ENCODE assay signal across 13 cellular contexts in the genomic region with DNA sequence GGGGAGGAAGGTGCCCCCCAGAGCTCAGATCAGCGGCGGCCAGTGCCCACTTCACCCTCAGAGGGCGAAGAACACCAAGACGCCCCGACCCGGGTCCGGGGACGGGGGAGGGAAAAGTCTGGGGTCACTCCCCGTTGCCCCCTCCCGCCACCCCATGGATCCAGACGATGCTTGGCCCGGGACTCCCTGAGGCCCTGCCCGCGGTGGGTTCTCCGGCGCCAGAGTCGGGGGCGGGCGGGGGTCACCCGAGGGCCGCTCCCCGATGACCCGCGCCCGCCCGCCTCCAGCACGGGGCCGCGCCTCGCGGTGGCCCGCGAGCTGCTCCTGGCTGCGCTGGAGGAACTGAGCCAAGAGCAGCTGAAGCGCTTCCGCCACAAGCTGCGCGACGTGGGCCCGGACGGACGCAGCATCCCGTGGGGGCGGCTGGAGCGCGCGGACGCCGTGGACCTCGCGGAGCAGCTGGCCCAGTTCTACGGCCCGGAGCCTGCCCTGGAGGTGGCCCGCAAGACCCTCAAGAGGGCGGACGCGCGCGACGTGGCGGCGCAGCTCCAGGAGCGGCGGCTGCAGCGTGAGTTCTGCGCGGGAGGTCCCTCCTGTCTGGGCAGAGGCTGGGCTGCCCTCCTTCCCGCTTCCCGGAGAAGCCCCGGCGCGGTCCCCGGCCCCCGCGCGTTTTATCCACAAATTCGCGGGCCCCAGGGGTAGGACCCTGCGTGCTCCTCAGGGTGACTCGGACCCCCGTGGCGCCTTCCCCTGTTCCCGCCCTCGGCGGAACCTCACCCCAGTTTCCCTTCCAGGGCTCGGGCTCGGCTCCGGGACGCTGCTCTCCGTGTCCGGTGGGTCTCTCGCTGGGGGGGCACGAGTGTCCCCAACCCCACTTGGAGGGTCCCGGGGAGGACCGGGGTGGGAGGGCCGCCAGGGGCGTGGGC. TPM values are rescaled to one million over a fixed set of nuclear protein-coding genes. Genes with fewer than 3 reads are reported as not detected.
DNase-seq lines count a peak whose midpoint lies in the region; ATAC-seq, FAIRE-seq and TF ChIP-seq lines count a peak whose summit lies in the region.
"Had no signal": no experiment of that assay in that cellular context is flagged by ENCODE, and none has a peak within 500 bp of the region (broad histone marks: within the 10 kb centered on the region; RNA-seq: fewer than 3 reads in every experiment).

No MANE protein-coding gene starts in this region.

- no peak for TF ChIP-seq RAD21 in H1 (IDR thresholded peaks at IDR 0.05 in 1 of 2, conservative IDR thresholded peaks at IDR 0.05 in 1 of 2; ENCODE audit: low read depth in 2 of 2, low read length in 2 of 2)

- H3K27ac ChIP-seq in CD4-positive, CD25-positive, alpha-beta regulatory T cell (ENCODE audit: insufficient read depth, low read length, poor library complexity, severe bottlenecking), result no peak overlapping the region
- peak overlapping the region; percentile 73 to 96 (median 86) for H3K27ac ChIP-seq in Peyer's patch
- H3K27ac ChIP-seq in H1 (ENCODE audit: low read depth, low read length), result no peak overlapping the region
- peak overlapping the region; percentile 86 for H3K27ac ChIP-seq in neutrophil

- no peaks in the 10 kb centered on the region for H3K23me2 ChIP-seq in H1 (ENCODE audit: low read depth, low read length)

- peaks cover 0 to 1% (median 0%) of the 10 kb centered on the region in 7 donors for H3K9me3 Mint-ChIP-seq in CD4-positive, CD25-positive, alpha-beta regulatory T cell

- H3K4ac ChIP-seq in H1 (replicated peaks; ENCODE audit: insufficient read length, low read depth, low read length), result no peak overlapping the region

- no peak overlapping the region for H2BK12ac ChIP-seq in H1 (ENCODE audit: low read depth, low read length)

- peaks cover 14% of the 10 kb centered on the region for H3K36me3 Mint-ChIP-seq in CD4-positive, CD25-positive, alpha-beta regulatory T cell

- no peak for DNase-seq in CD4-positive, CD25-positive, alpha-beta regulatory T cell
- peak in 2 of 3 donors; percentile 66 to 69 for DNase-seq in Peyer's patch
- no peak for DNase-seq in H1 (ENCODE audit: low read depth in 1 of 2, low spot score in 2 of 2)
- DNase-seq in HTR-8/SVneo (ENCODE audit: insufficient read length, low spot score), result no peak
- no peak for DNase-seq in H54 (ENCODE audit: insufficient read length, low spot score)
- no peak for DNase-seq in NCI-H1436 (lab: John Stamatoyannopoulos, UW)
- DNase-seq: cortex of kidney; DMS79; Karpas-422; NK-92 treated with Interleukin-12 subunit alpha and Interleukin-12 subunit beta, amount 100 ng/mL, for 24 hours had no signal

- peak in 1 of 2 donors; percentile 29 for ATAC-seq in CD4-positive, CD25-positive, alpha-beta regulatory T cell (ENCODE audit: low read depth in 2 of 2)
- no peak for ATAC-seq in GM21381 (IDR thresholded peaks at IDR 0.05; ENCODE audit: unreplicated experiment)

- peaks cover 16% of the 10 kb centered on the region for H3K27me3 ChIP-seq in CD4-positive, CD25-positive, alpha-beta regulatory T cell (ENCODE audit: control insufficient read depth, insufficient read depth, low read length)
- H3K27me3 ChIP-seq in Peyer's patch (peaks cover 0 to 12% of the 10 kb centered on the region in 2 donors), H1 (replicated peaks in 1 of 4; ENCODE audit: control insufficient read depth in 3 of 4, extremely low read depth in 1 of 4, insufficient read depth in 3 of 4, low read length in 3 of 4) (peaks cover 0 to 3% (median 1%) of the 10 kb centered on the region in 4 experiments; a peak in 2 of 7 replicates), neutrophil (peaks cover 76% of the 10 kb centered on the region)

- POLR2A ChIA-PET in H1 (lab: Charles Lee; ENCODE audit: partially characterized antibody), result interaction anchor here (0.6 to 1.9 kb wide), 9 partner anchors 8 to 89 kb away, joined by 3 to 6 read pairs (median 4); a partner anchor contains a TSS

- peak overlapping the region in 1 of 2 experiments; percentile 19; a peak in 1 of 4 replicates for H3K4me2 ChIP-seq in H1 (ENCODE audit: insufficient read depth in 1 of 2, low read depth in 2 of 2, low read length in 2 of 2)

- H4K8ac ChIP-seq in H1 (ENCODE audit: extremely low read depth, insufficient read depth, low read length), result peak overlapping the region; percentile 92

- H2BK5ac ChIP-seq in H1 (ENCODE audit: low read depth, low read length), result no peak overlapping the region

- TF ChIP-seq CTCF in Peyer's patch (IDR thresholded peaks at IDR 0.05) (no peak), H1 (IDR thresholded peaks at IDR 0.05; ENCODE audit: control extremely low read depth in 1 of 3, insufficient read depth in 1 of 3, low read depth in 1 of 3, low read length in 3 of 3) (no peak), neutrophil (IDR thresholded peaks at IDR 0.05) (no peak)

- H3K4me3 ChIP-seq in CD4-positive, CD25-positive, alpha-beta regulatory T cell (ENCODE audit: low read depth, low read length), result no peak overlapping the region
- H3K4me3 ChIP-seq in Peyer's patch (peak overlapping the region; percentile 52 to 61 (median 56)), H1 (ENCODE audit: extremely low read depth in 1 of 4, insufficient read depth in 2 of 4, low read depth in 3 of 4, low read length in 4 of 4) (no peak overlapping the region), neutrophil (ENCODE audit: low read depth in 1 of 2, low read length in 1 of 2) (peak overlapping the region; percentile 84)

- H3K79me2 ChIP-seq in H1 (ENCODE audit: control insufficient read depth in 1 of 2, insufficient read depth in 2 of 2, low read length in 2 of 2), result no peaks in the 10 kb centered on the region

- H4K20me1 ChIP-seq in H1 (replicated peaks in 1 of 2; ENCODE audit: control insufficient read depth in 1 of 2, insufficient read depth in 2 of 2, low read length in 2 of 2), result no peaks in the 10 kb centered on the region

- peak overlapping the region in 3 of 4 donors; percentile 59 to 73 (median 71) for H3K4me3 Mint-ChIP-seq in CD4-positive, CD25-positive, alpha-beta regulatory T cell

- TF ChIP-seq POLR2A in Peyer's patch (IDR thresholded peaks at IDR 0.05), result peak in 1 of 2 donors; percentile 7
- TF ChIP-seq POLR2A in H1 (IDR thresholded peaks at IDR 0.05; ENCODE audit: control extremely low read depth in 1 of 2, low read depth in 2 of 2, low read length in 2 of 2), result no peak
- TF ChIP-seq POLR2A in H54 (IDR thresholded peaks at IDR 0.05; ENCODE audit: low read depth, low read length), result no peak

- H3K18ac ChIP-seq in H1 (ENCODE audit: extremely low read depth, low read length), result no peak overlapping the region

- H3K23ac ChIP-seq in H1 (ENCODE audit: insufficient read length), result no peak overlapping the region

- FAIRE-seq in H1 (lab: Jason Lieb, UNC), result no peak
- no peak for FAIRE-seq in HTR-8/SVneo (lab: Jason Lieb, UNC)
- no peak for FAIRE-seq in H54 (lab: Jason Lieb, UNC)

- H2AK5ac ChIP-seq in H1 (ENCODE audit: low read depth, low read length), result no peak overlapping the region

- H3K27ac Mint-ChIP-seq in CD4-positive, CD25-positive, alpha-beta regulatory T cell, result no peak overlapping the region

- H3K79me1 ChIP-seq in H1 (ENCODE audit: low read depth, low read length), result no peaks in the 10 kb centered on the region

- H2BK120ac ChIP-seq in H1 (replicated peaks; ENCODE audit: low read depth, low read length), result no peak overlapping the region

- no peak for TF ChIP-seq EP300 in H1 (IDR thresholded peaks at IDR 0.05; ENCODE audit: borderline replicate concordance in 1 of 2, low read depth in 2 of 2, low read length in 2 of 2)

- H4K91ac ChIP-seq in H1 (replicated peaks; ENCODE audit: insufficient read length, low read length), result no peak overlapping the region

- no peak overlapping the region for H3K9ac ChIP-seq in H1 (replicated peaks in 1 of 4; ENCODE audit: extremely low read depth in 1 of 4, low read depth in 3 of 4, low read length in 3 of 4)

- 91% methylated on average over 34 of the region's 97 CpGs; no CpG with 5 or more reads in 1 of the 2 experiments for WGBS in H1 (ENCODE audit: extremely low coverage in 1 of 2, insufficient coverage in 1 of 2, insufficient read length in 1 of 2, insufficient replicate concordance in 2 of 2, low coverage in 1 of 2, low lambda C conversion rate in 2 of 2, missing lambda C conversion rate in 1 of 2), 2 experiments

- H3K56ac ChIP-seq in H1 (replicated peaks; ENCODE audit: insufficient read length, low read depth, low read length), result no peak overlapping the region

- no peak overlapping the region for H2BK15ac ChIP-seq in H1 (ENCODE audit: low read length)

- peaks cover 5 to 53% (median 15%) of the 10 kb centered on the region in 4 donors for H3K4me1 Mint-ChIP-seq in CD4-positive, CD25-positive, alpha-beta regulatory T cell

- no peak overlapping the region for H2BK20ac ChIP-seq in H1 (ENCODE audit: low read length)

- no peaks in the 10 kb centered on the region for H3K36me3 ChIP-seq in CD4-positive, CD25-positive, alpha-beta regulatory T cell (ENCODE audit: control insufficient read depth, insufficient read depth, low read length)
- peaks cover 0 to 27% (median 0%) of the 10 kb centered on the region in 3 donors for H3K36me3 ChIP-seq in Peyer's patch
- no peaks in the 10 kb centered on the region for H3K36me3 ChIP-seq in H1 (ENCODE audit: control insufficient read depth in 2 of 4, insufficient read depth in 4 of 4, low read length in 3 of 4)
- peaks cover 35% of the 10 kb centered on the region for H3K36me3 ChIP-seq in neutrophil

- peaks cover 48% of the 10 kb centered on the region for H3K4me1 ChIP-seq in CD4-positive, CD25-positive, alpha-beta regulatory T cell (ENCODE audit: control insufficient read depth, insufficient read depth, low read length, poor library complexity, severe bottlenecking)
- H3K4me1 ChIP-seq in Peyer's patch, result peaks cover 0 to 34% (median 19%) of the 10 kb centered on the region in 4 donors
- peaks cover 0 to 4% (median under 1%) of the 10 kb centered on the region in 4 experiments; a peak in 5 of 7 replicates for H3K4me1 ChIP-seq in H1 (replicated peaks in 1 of 4; ENCODE audit: control insufficient read depth in 3 of 4, insufficient read depth in 4 of 4, low read length in 3 of 4)
- H3K4me1 ChIP-seq in neutrophil (ENCODE audit: control insufficient read depth in 1 of 2, insufficient read depth in 1 of 2, low read depth in 1 of 2, low read length in 1 of 2), result peaks cover 60 to 77% of the 10 kb centered on the region in 2 experiments

- CTCF ChIA-PET in H1 (lab: Charles Lee; ENCODE audit: partially characterized antibody), result interaction anchor here (0.6 to 8.6 kb wide), 6 partner anchors 8 to 84 kb away, joined by 3 to 88 read pairs (median 3); no protein-coding TSS in a partner anchor

- no peak overlapping the region for H2AFZ ChIP-seq in H1 (ENCODE audit: low read length)

- H4K5ac ChIP-seq in H1 (ENCODE audit: insufficient read length, low read depth, low read length), result no peak overlapping the region

- peaks cover 63% of the 10 kb centered on the region for H3K27me3 Mint-ChIP-seq in CD4-positive, CD25-positive, alpha-beta regulatory T cell

- no peak overlapping the region for H3K14ac ChIP-seq in H1 (ENCODE audit: insufficient read length)

- H3K9me3 ChIP-seq in CD4-positive, CD25-positive, alpha-beta regulatory T cell (ENCODE audit: control insufficient read depth in 2 of 2, low read length in 2 of 2), result no peaks in the 10 kb centered on the region
- H3K9me3 ChIP-seq in Peyer's patch, result no peaks in the 10 kb centered on the region
- no peaks in the 10 kb centered on the region for H3K9me3 ChIP-seq in H1 (ENCODE audit: insufficient read depth in 2 of 2, low read depth in 1 of 2, low read length in 1 of 2)
- no peaks in the 10 kb centered on the region for H3K9me3 ChIP-seq in neutrophil

RNA-seq across cellular contexts. Expression of a gene that starts 1.1 kb away (rescaled TPM):
- total RNA-seq in CD4-positive, CD25-positive, alpha-beta regulatory T cell, result 1.8 TPM
- 1 to 10 TPM in 3 of 4 donors, under 1 TPM in 1; 0.36 to 4.0 (median 2.4) TPM for polyA plus RNA-seq in CD4-positive, CD25-positive, alpha-beta regulatory T cell
- total RNA-seq in Peyer's patch, result 100 to 1,000 TPM; 109 to 687 (median 492) TPM
- total RNA-seq in H1 (2021; fragmentation: NEBNext Ultra II Directional; extraction: Animal tissue kit (Norgen Biotek cat#: 25700)), result not detected in 2 replicates
- polyA plus RNA-seq in H1 (2011; rRNA removed), result 0.06 TPM in 1 of 2 replicates, not detected in the other
- 0.06 TPM for polyA plus RNA-seq in H1 (2011; cell fraction: cytosol; rRNA removed)
- polyA plus RNA-seq in H1 (2011; cell fraction: nucleus; rRNA removed), result 0.19 TPM
- 0.05 to 0.13 TPM in 2 of 4 replicates, not detected in the others for polyA plus RNA-seq in H1 (2012, experiment 1 of 2)
- not detected for polyA plus RNA-seq in H1 (2012, experiment 2 of 2)
- polyA plus RNA-seq in H1 (2013, experiment 1 of 2), result not detected
- not detected for polyA plus RNA-seq in H1 (2013, experiment 2 of 2)
- polyA minus RNA-seq in H1 (2011; rRNA and poly(A)+ RNA removed), result not detected in 2 replicates
- not detected for polyA minus RNA-seq in H1 (2011; cell fraction: cytosol; rRNA and poly(A)+ RNA removed)
- 0.20 TPM for polyA minus RNA-seq in H1 (2011; cell fraction: nucleus; rRNA and poly(A)+ RNA removed)
- total RNA-seq: temporal lobe had no signal

RNA-seq across cellular contexts. Expression of a gene that starts 9.6 kb away (rescaled TPM):
- total RNA-seq in CD4-positive, CD25-positive, alpha-beta regulatory T cell, result 188 TPM
- polyA plus RNA-seq in CD4-positive, CD25-positive, alpha-beta regulatory T cell, result 1 to 10 TPM; 1.5 to 2.9 (median 2.5) TPM
- total RNA-seq in Peyer's patch, result 100 to 1,000 TPM in 3 of 4 donors, 10 to 100 TPM in 1; 94.2 to 385 (median 317) TPM
- total RNA-seq in H1 (2021; fragmentation: NEBNext Ultra II Directional; extraction: Animal tissue kit (Norgen Biotek cat#: 25700)), result 52.9 and 60.7 TPM in 2 replicates
- polyA plus RNA-seq in H1 (2011; rRNA removed), result 34.8 and 61.4 TPM in 2 replicates
- 56.3 TPM for polyA plus RNA-seq in H1 (2011; cell fraction: cytosol; rRNA removed)
- 681 TPM for polyA plus RNA-seq in H1 (2011; cell fraction: nucleus; rRNA removed)
- polyA plus RNA-seq in H1 (2012, experiment 1 of 2), result 50.3 to 86.1 TPM (median 73.3 TPM) in 4 replicates
- 36.1 TPM for polyA plus RNA-seq in H1 (2012, experiment 2 of 2)
- polyA plus RNA-seq in H1 (2013, experiment 1 of 2), result 44.0 TPM
- 38.3 TPM for polyA plus RNA-seq in H1 (2013, experiment 2 of 2)
- polyA minus RNA-seq in H1 (2011; rRNA and poly(A)+ RNA removed), result 8.6 and 10.8 TPM in 2 replicates
- 17.0 TPM for polyA minus RNA-seq in H1 (2011; cell fraction: cytosol; rRNA and poly(A)+ RNA removed)
- polyA minus RNA-seq in H1 (2011; cell fraction: nucleus; rRNA and poly(A)+ RNA removed), result 53.3 TPM

RNA-seq across cellular contexts. Expression of a gene that starts 20.0 kb away (rescaled TPM):
- total RNA-seq in CD4-positive, CD25-positive, alpha-beta regulatory T cell, result not detected
- not detected for polyA plus RNA-seq in CD4-positive, CD25-positive, alpha-beta regulatory T cell
- not detected for total RNA-seq in Peyer's patch
- total RNA-seq in H1 (2021; fragmentation: NEBNext Ultra II Directional; extraction: Animal tissue kit (Norgen Biotek cat#: 25700)), result not detected in 2 replicates
- 0.50 TPM in 1 of 2 replicates, not detected in the other for polyA plus RNA-seq in H1 (2011; rRNA removed)
- polyA plus RNA-seq in H1 (2011; cell fraction: cytosol; rRNA removed), result 0.21 TPM
- 0.30 TPM for polyA plus RNA-seq in H1 (2011; cell fraction: nucleus; rRNA removed)
- 0.33 TPM in 1 of 4 replicates, not detected in the others for polyA plus RNA-seq in H1 (2012, experiment 1 of 2)
- polyA plus RNA-seq in H1 (2012, experiment 2 of 2), result not detected
- polyA plus RNA-seq in H1 (2013, experiment 1 of 2), result 0.26 TPM
- polyA plus RNA-seq in H1 (2013, experiment 2 of 2), result 0.11 TPM
- not detected in 2 replicates for polyA minus RNA-seq in H1 (2011; rRNA and poly(A)+ RNA removed)
- polyA minus RNA-seq in H1 (2011; cell fraction: cytosol; rRNA and poly(A)+ RNA removed), result not detected
- polyA minus RNA-seq in H1 (2011; cell fraction: nucleus; rRNA and poly(A)+ RNA removed), result not detected
- total RNA-seq: temporal lobe had no signal

RNA-seq across cellular contexts. Expression of a gene that starts 28.3 kb away (rescaled TPM):
- total RNA-seq in CD4-positive, CD25-positive, alpha-beta regulatory T cell, result 376 TPM
- polyA plus RNA-seq in CD4-positive, CD25-positive, alpha-beta regulatory T cell, result 1,000 to 10,000 TPM; 1,701 to 2,097 (median 1,858) TPM
- total RNA-seq in Peyer's patch, result 10 to 100 TPM; 15.6 to 98.2 (median 46.0) TPM
- total RNA-seq in H1 (2021; fragmentation: NEBNext Ultra II Directional; extraction: Animal tissue kit (Norgen Biotek cat#: 25700)), result 363 and 399 TPM in 2 replicates
- 764 and 902 TPM in 2 replicates for polyA plus RNA-seq in H1 (2011; rRNA removed)
- polyA plus RNA-seq in H1 (2011; cell fraction: cytosol; rRNA removed), result 381 TPM
- polyA plus RNA-seq in H1 (2011; cell fraction: nucleus; rRNA removed), result 326 TPM
- polyA plus RNA-seq in H1 (2012, experiment 1 of 2), result 487 to 716 TPM (median 624 TPM) in 4 replicates
- polyA plus RNA-seq in H1 (2012, experiment 2 of 2), result 666 TPM
- polyA plus RNA-seq in H1 (2013, experiment 1 of 2), result 1,170 TPM
- polyA plus RNA-seq in H1 (2013, experiment 2 of 2), result 1,490 TPM
- 220 and 246 TPM in 2 replicates for polyA minus RNA-seq in H1 (2011; rRNA and poly(A)+ RNA removed)
- polyA minus RNA-seq in H1 (2011; cell fraction: cytosol; rRNA and poly(A)+ RNA removed), result 86.5 TPM
- 58.9 TPM for polyA minus RNA-seq in H1 (2011; cell fraction: nucleus; rRNA and poly(A)+ RNA removed)

RNA-seq across cellular contexts. Expression of a gene that starts 34.5 kb away (rescaled TPM):
- total RNA-seq in CD4-positive, CD25-positive, alpha-beta regulatory T cell, result 320 TPM
- polyA plus RNA-seq in CD4-positive, CD25-positive, alpha-beta regulatory T cell, result 1,000 to 10,000 TPM; 1,249 to 1,544 (median 1,415) TPM
- 100 to 1,000 TPM in 2 of 4 donors, 10 to 100 TPM in 2; 45.9 to 141 (median 89.6) TPM for total RNA-seq in Peyer's patch
- total RNA-seq in H1 (2021; fragmentation: NEBNext Ultra II Directional; extraction: Animal tissue kit (Norgen Biotek cat#: 25700)), result 394 and 417 TPM in 2 replicates
- polyA plus RNA-seq in H1 (2011; rRNA removed), result 1,464 and 1,887 TPM in 2 replicates
- 1,079 TPM for polyA plus RNA-seq in H1 (2011; cell fraction: cytosol; rRNA removed)
- polyA plus RNA-seq in H1 (2011; cell fraction: nucleus; rRNA removed), result 974 TPM
- 247 to 559 TPM (median 446 TPM) in 4 replicates for polyA plus RNA-seq in H1 (2012, experiment 1 of 2)
- 534 TPM for polyA plus RNA-seq in H1 (2012, experiment 2 of 2)
- polyA plus RNA-seq in H1 (2013, experiment 1 of 2), result 788 TPM
- polyA plus RNA-seq in H1 (2013, experiment 2 of 2), result 902 TPM
- 336 and 605 TPM in 2 replicates for polyA minus RNA-seq in H1 (2011; rRNA and poly(A)+ RNA removed)
- polyA minus RNA-seq in H1 (2011; cell fraction: cytosol; rRNA and poly(A)+ RNA removed), result 285 TPM
- 204 TPM for polyA minus RNA-seq in H1 (2011; cell fraction: nucleus; rRNA and poly(A)+ RNA removed)

Comparison
In these comparisons a context has a peak if more than half of its experiments do, and no peak if none do; other contexts are left out.
1. DNase-seq: peak in Peyer's patch (2 of 3); none in CD4-positive, CD25-positive, alpha-beta regulatory T cell (0 of 3), H1 (0 of 2), HTR-8/SVneo (single experiment), H54 (single experiment) and NCI-H1436 (single experiment).
2. H3K27ac ChIP-seq: peak in Peyer's patch (4 of 4) and neutrophil (single experiment); none in CD4-positive, CD25-positive, alpha-beta regulatory T cell (single experiment) and H1 (single experiment).
3. H3K4me3 ChIP-seq: peak in Peyer's patch (4 of 4) and neutrophil (2 of 2); none in CD4-positive, CD25-positive, alpha-beta regulatory T cell (single experiment) and H1 (0 of 4).
4. RNA of a gene that starts 1.1 kb away (total RNA-seq): 109 to 687 TPM in Peyer's patch; 1.8 TPM in CD4-positive, CD25-positive, alpha-beta regulatory T cell (single experiment) and not detected in H1; every median in the first group is over 10 times any median in the second.